8 cellular contexts compared by ENCODE assay signal in the genomic region with DNA sequence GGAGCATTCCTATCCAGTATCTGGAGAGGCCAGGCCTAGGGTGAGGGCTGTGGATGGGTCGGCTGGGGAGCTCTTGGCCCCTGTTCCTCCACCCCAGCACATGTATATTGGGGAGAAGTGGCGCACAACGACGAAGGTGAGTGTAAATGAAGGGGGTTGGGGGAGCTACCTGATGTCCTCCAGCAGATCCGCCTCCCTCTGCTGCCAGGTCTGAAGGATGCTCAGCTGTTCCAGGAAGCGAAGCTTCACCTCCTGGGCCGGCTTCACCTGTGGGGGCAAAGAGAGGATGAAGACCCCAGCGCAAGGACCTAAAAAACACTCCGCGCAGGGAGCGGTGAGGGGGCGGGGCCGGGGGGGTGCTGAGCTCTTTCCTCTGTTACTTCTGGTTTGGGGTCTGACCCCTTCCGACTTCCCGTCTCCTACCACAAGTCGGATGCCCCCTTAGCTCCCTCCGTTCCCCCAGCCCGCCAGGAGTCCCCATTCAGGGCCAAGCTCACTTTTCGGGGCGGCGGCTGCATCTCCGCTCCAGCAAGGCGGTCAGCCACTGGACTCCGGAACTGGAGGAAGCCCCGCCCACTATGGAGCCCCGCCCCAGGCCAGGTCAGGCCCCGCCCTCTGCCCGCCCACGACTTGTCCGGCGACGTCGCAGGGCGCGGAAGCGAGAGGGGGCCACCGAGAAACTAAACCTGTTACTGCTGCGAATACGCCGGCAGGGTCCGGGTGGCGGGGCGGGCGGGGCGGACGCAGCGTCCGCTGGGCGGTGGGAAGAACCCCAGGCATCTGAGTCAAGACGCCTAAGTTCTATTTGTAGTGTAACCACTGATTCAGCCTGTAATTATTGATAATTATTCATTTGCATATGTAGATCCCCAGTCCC. TPM values are rescaled to one million over a fixed set of nuclear protein-coding genes. Genes with fewer than 3 reads are reported as not detected.
DNase-seq lines count a peak whose midpoint lies in the region; ATAC-seq and TF ChIP-seq lines count a peak whose summit lies in the region.

A gene (minus strand): TSS at position 568 of the 877 bp plus-strand sequence. CDS start 50 bp downstream, at position 518.

- H3K4me1 Mint-ChIP-seq in IgD-negative memory B cell = peaks cover 14 to 18% (median 18%) of the 10 kb centered on the region in 3 donors

- H3K4me3 ChIP-seq in DOHH2 (ENCODE audit: low read length) (peak within 1 kb of the TSS; percentile 73), right cardiac atrium (ENCODE audit: low read length) (peak within 1 kb of the TSS; percentile 49), rectal smooth muscle tissue (ENCODE audit: low read length) (peak within 1 kb of the TSS; percentile 72), uterus (peak within 1 kb of the TSS; percentile 57 to 72)

- H3K27me3 Mint-ChIP-seq in IgD-negative memory B cell = peaks cover 2% of the 10 kb centered on the region

- peak; percentile 17 for TF ChIP-seq CTCF in DOHH2 (IDR thresholded peaks at IDR 0.05; ENCODE audit: low read depth, low read length, poor library complexity, severe bottlenecking)
- TF ChIP-seq CTCF in uterus (IDR thresholded peaks at IDR 0.05) = peak in 1 of 4 experiments; percentile 21

- ATAC-seq in GM21529 (IDR thresholded peaks at IDR 0.05; ENCODE audit: unreplicated experiment) (peak; percentile 95), right cardiac atrium (peak; percentile 94)

- peak within 1 kb of the TSS; percentile 90 to 99 (median 96) for H3K4me3 Mint-ChIP-seq in IgD-negative memory B cell

- H3K27ac ChIP-seq in DOHH2 (ENCODE audit: low read depth, low read length) (no peak within 1 kb of the TSS), right cardiac atrium (ENCODE audit: low read length) (no peak within 1 kb of the TSS), rectal smooth muscle tissue (ENCODE audit: low read depth, low read length) (no peak within 1 kb of the TSS), uterus (peak within 1 kb of the TSS; percentile 12 to 64)

- peak; percentile 21 to 25 for TF ChIP-seq POLR2A in uterus (IDR thresholded peaks at IDR 0.05)

- H3K4me1 ChIP-seq in DOHH2 (ENCODE audit: control insufficient read depth, low read length) (peaks cover 14% of the 10 kb centered on the region), right cardiac atrium (ENCODE audit: control insufficient read depth, insufficient read depth, low read length) (no peaks in the 10 kb centered on the region), rectal smooth muscle tissue (ENCODE audit: control insufficient read depth, insufficient read depth, low read length) (no peaks in the 10 kb centered on the region), uterus (no peaks in the 10 kb centered on the region)

- H3K4me2 ChIP-seq in DOHH2 (ENCODE audit: low read length) = peak within 1 kb of the TSS; percentile 74

- H3K27ac Mint-ChIP-seq in IgD-negative memory B cell = peak within 1 kb of the TSS; percentile 82 to 95 (median 94)

- peaks cover 3% of the 10 kb centered on the region for H3F3A ChIP-seq in DOHH2 (ENCODE audit: control insufficient read depth, insufficient read depth)

- peak in 53 of 56 donors; percentile 14 to 94 (median 71) for DNase-seq in amygdala (lab: John Stamatoyannopoulos, UW)
- peak; percentile 88 to 96 (median 96) for DNase-seq in right cardiac atrium
- DNase-seq in uterus = peak; percentile 91 to 94

- H3K79me2 ChIP-seq in DOHH2 (ENCODE audit: control insufficient read depth, low read length) = no peaks in the 10 kb centered on the region

- WGBS in right cardiac atrium = 4% methylated on average over 50 of the region's 50 CpGs

- H3K27me3 ChIP-seq in DOHH2 (ENCODE audit: control insufficient read depth, low read length) (no peaks in the 10 kb centered on the region; the same call in 1 of the 2 replicates), right cardiac atrium (ENCODE audit: control insufficient read depth, insufficient read depth) (no peaks in the 10 kb centered on the region), rectal smooth muscle tissue (ENCODE audit: control insufficient read depth, insufficient read depth, low read length) (no peaks in the 10 kb centered on the region), uterus (no peaks in the 10 kb centered on the region)

- no peaks in the 10 kb centered on the region for H3K9me2 ChIP-seq in DOHH2 (replicated peaks; ENCODE audit: control insufficient read depth, low read length)

- no peaks in the 10 kb centered on the region for H4K20me1 ChIP-seq in DOHH2 (ENCODE audit: control insufficient read depth, insufficient read depth, low read depth, low read length)

- intact Hi-C loops in T-helper 1 cell treated with Interleukin-12 subunit alpha and Interleukin-12 subunit beta and Interleukin-4 antibody, amounts not matched to agents 30 ng/mL and 1 ng/mL, for 36 hours (cut with micrococcal nuclease) = loop anchor here (1.0 to 5.0 kb wide), 8 partner anchors 14 to 456 kb away; a partner anchor contains a TSS
- intact Hi-C loops in right cardiac atrium (cut with DNase I) (no loop called here), uterus (cut with DNase I; ENCODE audit: low total_unique reads) (no loop called here)

- H3K9me3 Mint-ChIP-seq in IgD-negative memory B cell = no peaks in the 10 kb centered on the region

- H3K36me3 ChIP-seq in DOHH2 (ENCODE audit: control insufficient read depth, low read length) = no peaks in the 10 kb centered on the region; the same call in 1 of the 2 replicates
- peaks cover 8% of the 10 kb centered on the region for H3K36me3 ChIP-seq in rectal smooth muscle tissue (ENCODE audit: control insufficient read depth, insufficient read depth, low read length)
- H3K36me3 ChIP-seq in uterus = no peaks in the 10 kb centered on the region

- H3K9me3 ChIP-seq in DOHH2 (ENCODE audit: control insufficient read depth, insufficient read depth, low read length) (no peaks in the 10 kb centered on the region), right cardiac atrium (ENCODE audit: control insufficient read depth, low read length) (no peaks in the 10 kb centered on the region), uterus (no peaks in the 10 kb centered on the region)

- no peak within 1 kb of the TSS for H3K9ac ChIP-seq in rectal smooth muscle tissue (ENCODE audit: low read length)

- H3K36me3 Mint-ChIP-seq in IgD-negative memory B cell = no peaks in the 10 kb centered on the region

RNA-seq across cellular contexts. Expression of the gene that starts here (rescaled TPM):
- polyA plus RNA-seq in IgD-negative memory B cell (9.9 TPM), right cardiac atrium (4.3 TPM)
- total RNA-seq in T-helper 1 cell treated with Interleukin-12 subunit alpha and Interleukin-12 subunit beta and Interleukin-4 antibody, amounts not matched to agents 30 ng/mL and 1 ng/mL, for 36 hours = 59.0 and 60.5 TPM in 2 replicates
- total RNA-seq in right cardiac atrium (1 to 10 TPM; 3.8 to 6.7 (median 5.1) TPM), uterus (10 to 100 TPM in 2 of 4 donors, 1 to 10 TPM in 2; 2.4 to 27.2 (median 11.3) TPM)

Comparison
In these comparisons a context has a peak if more than half of its experiments do, and no peak if none do; other contexts are left out.
1. H3K27ac ChIP-seq: peak in uterus (2 of 2); none in DOHH2 (single experiment), right cardiac atrium (single experiment) and rectal smooth muscle tissue (single experiment).
2. Peak in every context shown above with its lines, with median percentiles within 50 percentile points of each other: H3K4me3 ChIP-seq and DNase-seq.